ENCODE assay signal across 8 cellular contexts in genomic region chr6:43228951-43229802, GRCh38. TPM values are rescaled to one million over a fixed set of nuclear protein-coding genes. Genes with fewer than 3 reads are reported as not detected.
A peak's percentile ranks its signal among the peaks of the same experiment; 100 is the strongest.
DNase-seq lines count a peak whose midpoint lies in the region; ATAC-seq and TF ChIP-seq lines count a peak whose summit lies in the region.

DNPH1 (minus strand) TSS chr6:43229481; CDS start chr6:43229456, 25 bp downstream.

- H3K4me3 ChIP-seq in HUES64 (ENCODE audit: low read length), result peak within 1 kb of the TSS; percentile 71

- no peaks in the 10 kb centered on the region for H3K9me3 ChIP-seq in HUES64 (ENCODE audit: insufficient read depth, low read depth, low read length)

- no peaks in the 10 kb centered on the region for H3K4me1 ChIP-seq in HUES64 (ENCODE audit: insufficient read depth, low read length)

- H3K36me3 ChIP-seq in HUES64 (ENCODE audit: insufficient read depth, low read length), result 0 out of 2 replicates have a peak, but pooled peaks cover 5% of the 10 kb centered on the region

- peak in 2 of 3 donors; percentile 35 to 82 for TF ChIP-seq CTCF in omental fat pad (IDR thresholded peaks at IDR 0.05)

- ATAC-seq in GM19468 (IDR thresholded peaks at IDR 0.05; ENCODE audit: extremely low read depth, unreplicated experiment) (peak; percentile 64), omental fat pad (ENCODE audit: low FRiP score) (peak; percentile 96)

- H3K27ac ChIP-seq in HUES64 (ENCODE audit: low read depth, low read length), result no peak within 1 kb of the TSS
- no peak within 1 kb of the TSS for H3K27ac ChIP-seq in temporal lobe (ENCODE audit: low read depth, low read length)

- peak within 1 kb of the TSS; percentile 88 for H3K9ac ChIP-seq in HUES64 (ENCODE audit: low read depth, low read length)

- peaks cover 27% of the 10 kb centered on the region for H3K27me3 ChIP-seq in HUES64 (ENCODE audit: insufficient read depth, low read length)

- peak; percentile 40 for DNase-seq in DMS 273 treated with DMSO at 0.1 percent for 48 hours (lab: John Stamatoyannopoulos, UW)
- peak; percentile 65 for DNase-seq in SK-N-DZ (ENCODE audit: low spot score)
- peak; percentile 83 for DNase-seq in activated naive CD4-positive, alpha-beta T cell treated with anti-CD3 and anti-CD28 coated beads, Interleukin-2, amount 50 U/mL, for 16 hours
- peak; percentile 76 for DNase-seq in glomerular visceral epithelial cell (ENCODE audit: extremely low spot score)
- DNase-seq in omental fat pad (ENCODE audit: low spot score), result peak; percentile 46

- 4% methylated on average over 82 of the region's 82 CpGs for WGBS in HUES64

RNA-seq across cellular contexts. Expression of gene DNPH1, which starts in this region (rescaled TPM):
- 40.0 TPM for polyA plus RNA-seq in HUES64 (2013, experiment 1 of 2)
- polyA plus RNA-seq in HUES64 (2013, experiment 2 of 2), result 55.0 TPM
- 80.9 and 138 TPM in 2 replicates for polyA plus RNA-seq in SK-N-DZ (2014; cell fraction: cytosol; rRNA removed)
- 107 and 112 TPM in 2 replicates for polyA plus RNA-seq in SK-N-DZ (2014; cell fraction: nucleus; rRNA removed)
- total RNA-seq in omental fat pad, result 10 to 100 TPM; 57.0 to 88.1 (median 74.7) TPM
- total RNA-seq in temporal lobe, result 12.8 TPM
